Comparison of ENCODE assay signal across 6 cellular contexts in genomic region chr4:986428-986948, GRCh38. TPM values are rescaled to one million over a fixed set of nuclear protein-coding genes. Genes with fewer than 3 reads are reported as not detected.
DNase-seq lines count a peak whose midpoint lies in the region; ATAC-seq and TF ChIP-seq lines count a peak whose summit lies in the region.

No MANE protein-coding gene starts in this region.

- H3K36me3 Mint-ChIP-seq in MCF 10A (ENCODE audit: insufficient read depth, unreplicated experiment), result no peaks in the 10 kb centered on the region
- no peaks in the 10 kb centered on the region for H3K36me3 Mint-ChIP-seq in neural crest cell (ENCODE audit: low read depth)

- H3K27ac Mint-ChIP-seq in MCF 10A (ENCODE audit: low read depth, unreplicated experiment) (no peak overlapping the region), neural crest cell (ENCODE audit: unreplicated experiment) (peak overlapping the region; percentile 72)

- H3K4me3 Mint-ChIP-seq in MCF 10A (ENCODE audit: unreplicated experiment), result peak overlapping the region; percentile 84
- H3K4me3 Mint-ChIP-seq in neural crest cell, result peak overlapping the region; percentile 89

- POLR2A ChIA-PET in BJ (lab: Charles Lee), result interaction anchor here (0.6 kb wide), 1 partner anchor 67 kb away, joined by 7 read pairs; no protein-coding TSS in a partner anchor
- POLR2A ChIA-PET in MCF 10A (lab: Yijun Ruan, JAX), result interaction anchor here (1.0 to 3.0 kb wide), 5 partner anchors 8 to 376 kb away, joined by 3 to 14 read pairs (median 6); partner anchors contain the start of genes GAK and TMEM175

- H3K27me3 Mint-ChIP-seq in MCF 10A (ENCODE audit: insufficient read depth, unreplicated experiment), result no peaks in the 10 kb centered on the region
- no peaks in the 10 kb centered on the region for H3K27me3 Mint-ChIP-seq in neural crest cell (ENCODE audit: low read depth)

- BruUV-seq in MCF 10A (replicated peaks; lab: Mats Ljungman, UMichigan), result no TSS peak

- peak; percentile 11 for ATAC-seq in HG02623 (IDR thresholded peaks at IDR 0.05; ENCODE audit: unreplicated experiment)

- no peak for DNase-seq in BJ (ENCODE audit: low read depth)
- no peak for DNase-seq in MCF 10A (ENCODE audit: unreplicated experiment)
- DNase-seq in neural crest cell (ENCODE audit: low read depth, low spot score), result no peak
- DNase-seq in RPMI8226, result no peak
- DNase-seq in NCI-H446 treated with DMSO at 0.1 percent for 48 hours (lab: John Stamatoyannopoulos, UW), result no peak

- intact Hi-C loops in MCF 10A (cut with micrococcal nuclease), result loop anchor here (2.0 kb wide), 1 partner anchor 244 kb away; no protein-coding TSS in a partner anchor

- H3K4me1 Mint-ChIP-seq in MCF 10A (ENCODE audit: insufficient read depth, unreplicated experiment), result no peaks in the 10 kb centered on the region
- H3K4me1 Mint-ChIP-seq in neural crest cell, result peaks cover 18% of the 10 kb centered on the region

- CTCF ChIA-PET in BJ (lab: Yijun Ruan, JAX), result interaction anchor here (1.0 to 2.5 kb wide), 4 partner anchors 12 to 245 kb away, joined by 3 to 15 read pairs (median 5); no protein-coding TSS in a partner anchor
- CTCF ChIA-PET in MCF 10A (lab: Yijun Ruan, JAX), result interaction anchor here (1.2 to 1.4 kb wide), 2 partner anchors 56 to 244 kb away, joined by 3 to 5 read pairs; no protein-coding TSS in a partner anchor

- H3K4me3 ChIP-seq in BJ (ENCODE audit: low read depth, low read length), result peak overlapping the region; percentile 50

- no peak for TF ChIP-seq CTCF in BJ (IDR thresholded peaks at IDR 0.05; ENCODE audit: insufficient read depth, low read depth, low read length)
- TF ChIP-seq CTCF in MCF 10A (IDR thresholded peaks at IDR 0.05; ENCODE audit: unreplicated experiment), result no peak
- no peak for TF ChIP-seq CTCF in neural crest cell (conservative IDR thresholded peaks at IDR 0.05)

- H3K36me3 ChIP-seq in BJ (ENCODE audit: control insufficient read depth, insufficient read depth, low read length), result peaks cover 1% of the 10 kb centered on the region

- H3K27me3 ChIP-seq in BJ (ENCODE audit: control insufficient read depth, insufficient read depth, low read length), result no peaks in the 10 kb centered on the region

- H3K9me3 Mint-ChIP-seq in MCF 10A (ENCODE audit: unreplicated experiment) (no peaks in the 10 kb centered on the region), neural crest cell (no peaks in the 10 kb centered on the region)

RNA-seq across cellular contexts. Expression of gene IDUA, which starts 0.4 kb away (rescaled TPM):
- 7.5 and 13.2 TPM in 2 replicates for polyA plus RNA-seq in BJ (2011; rRNA removed)
- 3.5 and 5.6 TPM in 2 replicates for polyA minus RNA-seq in BJ (2011; rRNA and poly(A)+ RNA removed)
- total RNA-seq in MCF 10A (2022) (35.0 and 35.1 TPM in 2 replicates), neural crest cell (16.4 and 18.0 TPM in 2 replicates)

RNA-seq across cellular contexts. Expression of gene SLC26A1, which starts 6.7 kb away (rescaled TPM):
- 0.09 TPM in 1 of 2 replicates, not detected in the other for polyA plus RNA-seq in BJ (2011; rRNA removed)
- polyA minus RNA-seq in BJ (2011; rRNA and poly(A)+ RNA removed), result 0.24 TPM in 1 of 2 replicates, not detected in the other
- total RNA-seq in MCF 10A (2022) (0.10 and 0.16 TPM in 2 replicates), neural crest cell (0.27 and 0.84 TPM in 2 replicates)

RNA-seq across cellular contexts. Expression of gene DGKQ, which starts 13.1 kb away (rescaled TPM):
- polyA plus RNA-seq in BJ (2011; rRNA removed), result 3.7 and 6.5 TPM in 2 replicates
- 3.8 and 4.3 TPM in 2 replicates for polyA minus RNA-seq in BJ (2011; rRNA and poly(A)+ RNA removed)
- 15.9 and 17.4 TPM in 2 replicates for total RNA-seq in MCF 10A (2022)
- total RNA-seq in neural crest cell, result 15.0 and 15.7 TPM in 2 replicates

RNA-seq across cellular contexts. Expression of gene FGFRL1, which starts 24.9 kb away (rescaled TPM):
- polyA plus RNA-seq in BJ (2011; rRNA removed), result 9.1 and 21.2 TPM in 2 replicates
- polyA minus RNA-seq in BJ (2011; rRNA and poly(A)+ RNA removed), result 56.3 and 82.1 TPM in 2 replicates
- total RNA-seq in MCF 10A (2022) (33.5 and 33.6 TPM in 2 replicates), neural crest cell (54.9 and 58.8 TPM in 2 replicates)

RNA-seq across cellular contexts. Expression of gene TMEM175, which starts 54.2 kb away (rescaled TPM):
- polyA plus RNA-seq in BJ (2011; rRNA removed), result 44.7 and 77.8 TPM in 2 replicates
- polyA minus RNA-seq in BJ (2011; rRNA and poly(A)+ RNA removed), result 27.8 and 31.3 TPM in 2 replicates
- 22.5 and 28.9 TPM in 2 replicates for total RNA-seq in MCF 10A (2022)
- total RNA-seq in neural crest cell, result 15.2 and 22.1 TPM in 2 replicates
